In the genomic region with DNA sequence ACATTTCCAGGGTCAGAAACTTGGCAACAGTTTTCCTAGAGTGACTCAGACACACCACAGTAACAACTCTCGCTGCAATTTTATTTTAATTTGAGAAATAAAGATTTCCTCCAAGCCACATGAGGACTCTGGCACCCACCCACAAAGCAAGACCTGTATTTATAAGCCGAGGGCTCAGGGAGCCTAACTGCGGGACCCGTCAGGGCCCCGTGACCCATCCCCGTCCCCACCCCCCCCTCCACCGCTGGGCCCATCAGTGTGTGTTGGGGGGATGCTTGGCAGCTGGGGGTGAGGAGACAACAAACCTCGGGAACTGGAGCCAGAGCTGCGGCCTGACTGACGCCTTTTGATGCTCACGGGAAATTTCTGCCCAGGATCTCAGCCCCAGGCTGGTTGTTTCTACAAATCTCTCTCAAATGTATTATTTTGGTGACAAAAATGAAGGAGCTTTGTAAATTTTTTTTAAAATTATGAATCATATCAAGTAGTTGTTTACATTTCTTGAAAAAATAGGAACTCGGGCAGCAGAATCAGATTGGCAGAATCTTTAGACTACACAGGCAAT, we compare ENCODE assay signal across 1 cellular context.
TF ChIP-seq lines count a peak whose summit lies in the region.

No MANE protein-coding gene starts in this region.

TF ChIP-seq in IMR-90, 13 proteins besides CTCF, POLR2A, EP300 and RAD21:
- TF ChIP-seq MAZ (IDR thresholded peaks at IDR 0.05; ENCODE audit: borderline replicate concordance, low read depth, low read length) = no peak
- no peak for TF ChIP-seq CHD1 (IDR thresholded peaks at IDR 0.05; ENCODE audit: low read depth, low read length)
- no peak for TF ChIP-seq RFX5 (IDR thresholded peaks at IDR 0.05; ENCODE audit: low read depth, low read length)
- no peak for TF ChIP-seq NFE2L2 (IDR thresholded peaks at IDR 0.05; ENCODE audit: low read depth, low read length)
- no peak for TF ChIP-seq BHLHE40 (IDR thresholded peaks at IDR 0.05; ENCODE audit: low read depth, low read length)
- TF ChIP-seq MAFK (IDR thresholded peaks at IDR 0.05; ENCODE audit: low read depth, low read length) = no peak
- TF ChIP-seq, protein P1, sequence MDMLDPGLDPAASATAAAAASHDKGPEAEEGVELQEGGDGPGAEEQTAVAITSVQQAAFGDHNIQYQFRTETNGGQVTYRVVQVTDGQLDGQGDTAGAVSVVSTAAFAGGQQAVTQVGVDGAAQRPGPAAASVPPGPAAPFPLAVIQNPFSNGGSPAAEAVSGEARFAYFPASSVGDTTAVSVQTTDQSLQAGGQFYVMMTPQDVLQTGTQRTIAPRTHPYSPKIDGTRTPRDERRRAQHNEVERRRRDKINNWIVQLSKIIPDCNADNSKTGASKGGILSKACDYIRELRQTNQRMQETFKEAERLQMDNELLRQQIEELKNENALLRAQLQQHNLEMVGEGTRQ (IDR thresholded peaks at IDR 0.05; ENCODE audit: low read depth, low read length) = no peak
- no peak for TF ChIP-seq SMC3 (IDR thresholded peaks at IDR 0.05; ENCODE audit: low read depth, low read length)
- no peak for TF ChIP-seq RCOR1 (IDR thresholded peaks at IDR 0.05; ENCODE audit: insufficient replicate concordance, low read length)
- TF ChIP-seq MXI1 (IDR thresholded peaks at IDR 0.05; ENCODE audit: borderline replicate concordance, low read depth, low read length) = no peak
- TF ChIP-seq CEBPB (IDR thresholded peaks at IDR 0.05; ENCODE audit: low read depth, low read length) = no peak
- TF ChIP-seq FOS (IDR thresholded peaks at IDR 0.05; ENCODE audit: low read depth, low read length) = no peak
- TF ChIP-seq, protein P2, sequence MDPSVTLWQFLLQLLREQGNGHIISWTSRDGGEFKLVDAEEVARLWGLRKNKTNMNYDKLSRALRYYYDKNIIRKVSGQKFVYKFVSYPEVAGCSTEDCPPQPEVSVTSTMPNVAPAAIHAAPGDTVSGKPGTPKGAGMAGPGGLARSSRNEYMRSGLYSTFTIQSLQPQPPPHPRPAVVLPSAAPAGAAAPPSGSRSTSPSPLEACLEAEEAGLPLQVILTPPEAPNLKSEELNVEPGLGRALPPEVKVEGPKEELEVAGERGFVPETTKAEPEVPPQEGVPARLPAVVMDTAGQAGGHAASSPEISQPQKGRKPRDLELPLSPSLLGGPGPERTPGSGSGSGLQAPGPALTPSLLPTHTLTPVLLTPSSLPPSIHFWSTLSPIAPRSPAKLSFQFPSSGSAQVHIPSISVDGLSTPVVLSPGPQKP (IDR thresholded peaks at IDR 0.05; ENCODE audit: borderline replicate concordance, low read depth, low read length) = no peak
TF ChIP-seq in IMR-90: peak in this region for 0.
